8 cellular contexts compared by ENCODE assay signal in genomic region chr19:2469102-2469914, GRCh38. TPM values are rescaled to one million over a fixed set of nuclear protein-coding genes. Genes with fewer than 3 reads are reported as not detected.
DNase-seq lines count a peak whose midpoint lies in the region; ATAC-seq, FAIRE-seq and TF ChIP-seq lines count a peak whose summit lies in the region.
"Had no signal": no experiment of that assay in that cellular context is flagged by ENCODE, and none has a peak within 500 bp of the region (broad histone marks: within the 10 kb centered on the region; RNA-seq: fewer than 3 reads in every experiment).

No MANE protein-coding gene starts in this region.

- H2AK5ac ChIP-seq in trophoblast cell (ENCODE audit: low read length) = peak overlapping the region; percentile 16

- H3K9me3 ChIP-seq in trophoblast cell (ENCODE audit: insufficient read depth, low read depth, low read length) = no peaks in the 10 kb centered on the region

- no peak overlapping the region for H4K12ac ChIP-seq in trophoblast cell (ENCODE audit: low read depth, low read length)

- peak overlapping the region; percentile 94 for H3K27ac ChIP-seq in trophoblast cell (ENCODE audit: low read depth, low read length)

- FAIRE-seq in GM19239 (lab: Jason Lieb, UNC) = peak; percentile 54

- H3K9ac ChIP-seq in trophoblast cell (ENCODE audit: low read length) = no peak overlapping the region

- H3K36me3 ChIP-seq in trophoblast cell (ENCODE audit: control insufficient read depth in 1 of 2, insufficient read depth in 2 of 2, low read length in 2 of 2) = no peaks in the 10 kb centered on the region

- H4K91ac ChIP-seq in trophoblast cell (ENCODE audit: low read depth, low read length) = peak overlapping the region; percentile 86

- TF ChIP-seq POLR2A in NB4 (IDR thresholded peaks at IDR 0.05; ENCODE audit: extremely low read depth, insufficient read length) = no peak

- H3K4me2 ChIP-seq in trophoblast cell (ENCODE audit: low read length) = peak overlapping the region; percentile 32

- WGBS in trophoblast cell (ENCODE audit: extremely low coverage, insufficient coverage, insufficient read length) = no CpG with 5 or more reads among the region's 23 CpGs

- H3K4me3 ChIP-seq in NB4 (ENCODE audit: low read depth, low read length) = no peak overlapping the region
- no peak overlapping the region for H3K4me3 ChIP-seq in cardiac fibroblast (replicated peaks in 1 of 2; ENCODE audit: low read depth in 2 of 2, low read length in 2 of 2)
- H3K4me3 ChIP-seq in trophoblast cell (ENCODE audit: low read depth, low read length) = no peak overlapping the region

- H2BK5ac ChIP-seq in trophoblast cell (ENCODE audit: low read depth, low read length, poor library complexity) = peak overlapping the region; percentile 89

- H2BK120ac ChIP-seq in trophoblast cell (ENCODE audit: insufficient read depth, low read length, poor library complexity) = peak overlapping the region; percentile 27

- no peaks in the 10 kb centered on the region for H3K79me2 ChIP-seq in trophoblast cell (ENCODE audit: control insufficient read depth, insufficient read depth, low read length, poor library complexity)

- H3K79me1 ChIP-seq in trophoblast cell (ENCODE audit: low read length) = peaks cover 20% of the 10 kb centered on the region

- peak overlapping the region; percentile 89 for H2BK12ac ChIP-seq in trophoblast cell (ENCODE audit: low read length)

- peaks cover 7 to 10% of the 10 kb centered on the region in 2 experiments for H3K4me1 ChIP-seq in trophoblast cell (ENCODE audit: control insufficient read depth in 1 of 2, insufficient read depth in 2 of 2, low read length in 2 of 2)

- ATAC-seq in HG03571 (IDR thresholded peaks at IDR 0.05; ENCODE audit: unreplicated experiment) = no peak

- peak overlapping the region; percentile 40 for H3K14ac ChIP-seq in trophoblast cell (ENCODE audit: low read length)

- TF ChIP-seq CTCF in NB4 (IDR thresholded peaks at IDR 0.05; ENCODE audit: low read depth, low read length) (no peak), cardiac fibroblast (IDR thresholded peaks at IDR 0.05; ENCODE audit: low read depth, low read length) (no peak)

- peak overlapping the region; percentile 56 for H4K8ac ChIP-seq in trophoblast cell (ENCODE audit: low read depth, low read length)

- no peak overlapping the region for H3K23ac ChIP-seq in trophoblast cell (ENCODE audit: low read length)

- H3K18ac ChIP-seq in trophoblast cell (ENCODE audit: low read length) = peak overlapping the region; percentile 25

- DNase-seq in GM19239 (ENCODE audit: insufficient read length, low spot score) (no peak), NB4 (ENCODE audit: low read depth) (peak; percentile 84), cardiac fibroblast (ENCODE audit: low read depth in 2 of 2) (peak; percentile 73 to 97), trophoblast cell (peak; percentile 76 to 84), NCI-H1436 (lab: John Stamatoyannopoulos, UW) (no peak), NCI-H146 treated with DMSO at 0.1 percent for 48 hours (lab: John Stamatoyannopoulos, UW; ENCODE audit: unreplicated experiment) (no peak)
- DNase-seq: SHP77 had no signal

- H3K4ac ChIP-seq in trophoblast cell (ENCODE audit: low read depth, low read length) = peak overlapping the region; percentile 25

- no peak overlapping the region for H2AFZ ChIP-seq in trophoblast cell (ENCODE audit: insufficient read depth, low read length, poor library complexity)

- no peaks in the 10 kb centered on the region for H3K27me3 ChIP-seq in trophoblast cell (ENCODE audit: insufficient read depth, low read length)

RNA-seq across cellular contexts. Expression of gene GADD45B, which starts 6.6 kb away (rescaled TPM):
- 89.4 and 93.2 TPM in 2 replicates for polyA plus RNA-seq in trophoblast cell (2013)

RNA-seq across cellular contexts. Expression of gene LMNB2, which starts 12.5 kb away (rescaled TPM):
- 103 and 105 TPM in 2 replicates for polyA plus RNA-seq in trophoblast cell (2013)

RNA-seq across cellular contexts. Expression of gene TIMM13, which starts 41.9 kb away (rescaled TPM):
- polyA plus RNA-seq in trophoblast cell (2013) = 79.5 and 82.1 TPM in 2 replicates

Comparison
In these comparisons a context has a peak if more than half of its experiments do, and no peak if none do; other contexts are left out.
1. DNase-seq: peak in NB4 (single experiment), cardiac fibroblast (2 of 2) and trophoblast cell (2 of 2); none in GM19239 (single experiment), NCI-H1436 (single experiment) and NCI-H146 treated with DMSO at 0.1 percent for 48 hours (single experiment).